ENCODE assay signal across 11 cellular contexts in the genomic region with DNA sequence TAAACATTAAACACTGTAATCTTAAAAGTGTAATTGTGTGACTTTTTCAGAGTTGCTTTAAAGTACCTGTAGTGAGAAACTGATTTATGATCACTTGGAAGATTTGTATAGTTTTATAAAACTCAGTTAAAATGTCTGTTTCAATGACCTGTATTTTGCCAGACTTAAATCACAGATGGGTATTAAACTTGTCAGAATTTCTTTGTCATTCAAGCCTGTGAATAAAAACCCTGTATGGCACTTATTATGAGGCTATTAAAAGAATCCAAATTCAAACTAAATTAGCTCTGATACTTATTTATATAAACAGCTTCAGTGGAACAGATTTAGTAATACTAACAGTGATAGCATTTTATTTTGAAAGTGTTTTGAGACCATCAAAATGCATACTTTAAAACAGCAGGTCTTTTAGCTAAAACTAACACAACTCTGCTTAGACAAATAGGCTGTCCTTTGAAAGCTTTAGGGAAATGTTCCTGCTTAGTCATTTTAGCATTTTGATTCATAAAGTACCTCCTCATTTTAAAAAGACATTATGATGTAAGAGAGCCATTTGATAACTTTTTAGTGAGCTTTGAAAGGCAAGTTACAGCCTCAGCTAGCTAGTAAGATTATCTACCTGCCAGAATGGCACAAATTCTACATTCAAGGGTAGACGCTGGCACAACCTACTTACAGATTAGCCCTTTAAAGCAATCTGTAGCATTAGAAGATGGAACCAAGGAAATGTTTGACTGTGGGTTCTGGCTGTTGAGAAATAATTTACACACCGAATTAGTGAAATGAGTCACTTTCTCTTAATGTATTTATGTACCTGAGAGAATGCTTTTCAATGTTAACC. TPM values are rescaled to one million over a fixed set of nuclear protein-coding genes. Genes with fewer than 3 reads are reported as not detected.
DNase-seq lines count a peak whose midpoint lies in the region; ATAC-seq and TF ChIP-seq lines count a peak whose summit lies in the region.
"Had no signal": no experiment of that assay in that cellular context is flagged by ENCODE, and none has a peak within 500 bp of the region (broad histone marks: within the 10 kb centered on the region; RNA-seq: fewer than 3 reads in every experiment).

No MANE protein-coding gene starts in this region.

- no peaks in the 10 kb centered on the region for H3K27me3 Mint-ChIP-seq in CD4-positive, CD25-positive, alpha-beta regulatory T cell

- H3K4me2 ChIP-seq in OCI-LY3 (ENCODE audit: low read length), result peak overlapping the region; percentile 71

- peaks cover 41% of the 10 kb centered on the region for H3K79me2 ChIP-seq in OCI-LY3 (ENCODE audit: low read length)

- peaks cover 33% of the 10 kb centered on the region for H3K4me1 ChIP-seq in CD4-positive, CD25-positive, alpha-beta regulatory T cell (ENCODE audit: control insufficient read depth, insufficient read depth, low read length, poor library complexity, severe bottlenecking)
- H3K4me1 ChIP-seq in OCI-LY3 (ENCODE audit: low read length), result peaks cover 50% of the 10 kb centered on the region

- no peak overlapping the region for H2AFZ ChIP-seq in OCI-LY3 (ENCODE audit: low read depth, low read length)

- peak overlapping the region; percentile 1 to 43 (median 39) for H3K27ac Mint-ChIP-seq in CD4-positive, CD25-positive, alpha-beta regulatory T cell

- ATAC-seq in CD4-positive, CD25-positive, alpha-beta regulatory T cell (ENCODE audit: low read depth in 2 of 2), result no peak
- peak; percentile 69 for ATAC-seq in GM18868 (IDR thresholded peaks at IDR 0.05; ENCODE audit: unreplicated experiment)

- peaks cover 40% of the 10 kb centered on the region for H4K20me1 ChIP-seq in OCI-LY3 (ENCODE audit: insufficient read depth, low read length)

- H3K36me3 ChIP-seq in CD4-positive, CD25-positive, alpha-beta regulatory T cell (ENCODE audit: control insufficient read depth, insufficient read depth, low read length), result peaks cover 65% of the 10 kb centered on the region
- H3K36me3 ChIP-seq in OCI-LY3 (replicated peaks; ENCODE audit: low read depth, low read length), result peaks cover 45% of the 10 kb centered on the region
- peaks cover 85% of the 10 kb centered on the region for H3K36me3 ChIP-seq in WERI-Rb-1

- no peak overlapping the region for H3K4me3 Mint-ChIP-seq in CD4-positive, CD25-positive, alpha-beta regulatory T cell

- H3K9ac ChIP-seq in OCI-LY3 (ENCODE audit: low read length), result no peak overlapping the region

- no peaks in the 10 kb centered on the region for H3K9me3 ChIP-seq in CD4-positive, CD25-positive, alpha-beta regulatory T cell (ENCODE audit: control insufficient read depth in 2 of 2, low read length in 2 of 2)
- no peaks in the 10 kb centered on the region for H3K9me3 ChIP-seq in OCI-LY3 (ENCODE audit: insufficient read depth, low read length)
- H3K9me3 ChIP-seq in WERI-Rb-1 (ENCODE audit: severe bottlenecking), result no peaks in the 10 kb centered on the region
- H3K9me3 ChIP-seq: esophagus muscularis mucosa had no signal

- H3K27me3 ChIP-seq in CD4-positive, CD25-positive, alpha-beta regulatory T cell (ENCODE audit: control insufficient read depth, insufficient read depth, low read length), result no peaks in the 10 kb centered on the region
- H3K27me3 ChIP-seq in OCI-LY3 (ENCODE audit: low read depth, low read length) (no peaks in the 10 kb centered on the region), WERI-Rb-1 (ENCODE audit: insufficient read depth, low read depth, severe bottlenecking) (no peaks in the 10 kb centered on the region)
- H3K27me3 ChIP-seq: esophagus muscularis mucosa had no signal

- peaks cover 0 to 1% (median 0%) of the 10 kb centered on the region in 7 donors for H3K9me3 Mint-ChIP-seq in CD4-positive, CD25-positive, alpha-beta regulatory T cell

- peaks cover 37 to 59% (median 43%) of the 10 kb centered on the region in 4 donors for H3K4me1 Mint-ChIP-seq in CD4-positive, CD25-positive, alpha-beta regulatory T cell

- TF ChIP-seq CTCF in OCI-LY3 (IDR thresholded peaks at IDR 0.05; ENCODE audit: low read depth, low read length), result no peak
- no peak for TF ChIP-seq CTCF in epithelial cell of esophagus (IDR thresholded peaks at IDR 0.05; ENCODE audit: insufficient read depth, low read depth, low read length, missing control alignments)
- TF ChIP-seq CTCF in WERI-Rb-1 (IDR thresholded peaks at IDR 0.05; ENCODE audit: low read depth, low read length), result no peak

- H3K27ac ChIP-seq in CD4-positive, CD25-positive, alpha-beta regulatory T cell (ENCODE audit: insufficient read depth, low read length, poor library complexity, severe bottlenecking), result peak overlapping the region; percentile 16
- H3K27ac ChIP-seq in OCI-LY3 (ENCODE audit: low read length) (peak overlapping the region; percentile 92), WERI-Rb-1 (no peak overlapping the region)
- H3K27ac ChIP-seq: esophagus muscularis mucosa had no signal

- peak in 1 of 3 donors; percentile 27 for DNase-seq in CD4-positive, CD25-positive, alpha-beta regulatory T cell
- peak; percentile 48 for DNase-seq in epithelial cell of esophagus (ENCODE audit: low read depth)
- DNase-seq in NCI-H524 treated with DMSO at 0.1 percent for 48 hours (lab: John Stamatoyannopoulos, UW), result no peak
- no peak for DNase-seq in WERI-Rb-1
- DNase-seq in NCI-H1694 (lab: John Stamatoyannopoulos, UW), result no peak
- no peak for DNase-seq in HUDEP-2 (lab: John Stamatoyannopoulos, UW; ENCODE audit: unreplicated experiment in 76 of 76)
- DNase-seq: activated CD8-positive, alpha-beta memory T cell treated with anti-CD3 and anti-CD28 coated beads, Interleukin-2, amount 50 U/mL, for 48 hours; NCI-H2029 treated with DMSO at 0.1 percent for 48 hours had no signal

- H3K36me3 Mint-ChIP-seq in CD4-positive, CD25-positive, alpha-beta regulatory T cell, result peaks cover 47% of the 10 kb centered on the region

- H3K4me3 ChIP-seq in CD4-positive, CD25-positive, alpha-beta regulatory T cell (ENCODE audit: low read depth, low read length), result no peak overlapping the region
- H3K4me3 ChIP-seq in OCI-LY3 (ENCODE audit: low read length), result peak overlapping the region; percentile 41
- H3K4me3 ChIP-seq in epithelial cell of esophagus (ENCODE audit: low read length), result no peak overlapping the region
- no peak overlapping the region for H3K4me3 ChIP-seq in WERI-Rb-1 (ENCODE audit: low read depth, low read length)
- H3K4me3 ChIP-seq: esophagus muscularis mucosa had no signal

RNA-seq across cellular contexts. Expression of a gene that starts 9.4 kb away (rescaled TPM):
- 164 TPM for total RNA-seq in CD4-positive, CD25-positive, alpha-beta regulatory T cell
- 100 to 1,000 TPM; 785 to 914 (median 844) TPM for polyA plus RNA-seq in CD4-positive, CD25-positive, alpha-beta regulatory T cell
